8 cellular contexts compared by ENCODE assay signal in genomic region chr4:39698424-39699009, GRCh38. TPM values are rescaled to one million over a fixed set of nuclear protein-coding genes. Genes with fewer than 3 reads are reported as not detected.
DNase-seq lines count a peak whose midpoint lies in the region; ATAC-seq, FAIRE-seq and TF ChIP-seq lines count a peak whose summit lies in the region.

No MANE protein-coding gene starts in this region.

- H3K4me1 ChIP-seq in CD8-positive, alpha-beta T cell (ENCODE audit: insufficient read depth, low read length): peaks cover 39% of the 10 kb centered on the region
- H3K4me1 ChIP-seq in lower lobe of right lung: peaks cover 39% of the 10 kb centered on the region

- H3K9me3 ChIP-seq in CD8-positive, alpha-beta T cell (ENCODE audit: low read length): no peaks in the 10 kb centered on the region
- H3K9me3 ChIP-seq in T-helper 17 cell (ENCODE audit: control insufficient read depth, low read length, poor library complexity, severe bottlenecking) (no peaks in the 10 kb centered on the region), lower lobe of right lung (no peaks in the 10 kb centered on the region)

- no peak for FAIRE-seq in HTR-8/SVneo (lab: Jason Lieb, UNC)

- no peaks in the 10 kb centered on the region for H3K27me3 ChIP-seq in CD8-positive, alpha-beta T cell (ENCODE audit: insufficient read depth, low read length)
- no peaks in the 10 kb centered on the region for H3K27me3 ChIP-seq in dorsolateral prefrontal cortex
- H3K27me3 ChIP-seq in lower lobe of right lung (ENCODE audit: low read depth): no peaks in the 10 kb centered on the region

- peaks cover 44% of the 10 kb centered on the region for H3K4me1 Mint-ChIP-seq in CD8-positive, alpha-beta T cell (ENCODE audit: low read depth)
- H3K4me1 Mint-ChIP-seq in T-helper 17 cell: peaks cover 29% of the 10 kb centered on the region

- peak overlapping the region; percentile 99 for H3K27ac Mint-ChIP-seq in CD8-positive, alpha-beta T cell
- peak overlapping the region; percentile 98 for H3K27ac Mint-ChIP-seq in T-helper 17 cell

- peak overlapping the region; percentile 97 for H3K4me3 ChIP-seq in CD8-positive, alpha-beta T cell (ENCODE audit: low read depth, low read length)
- H3K4me3 ChIP-seq in dorsolateral prefrontal cortex (peak overlapping the region; percentile 66 to 98 (median 89)), lower lobe of right lung (peak overlapping the region; percentile 90)

- peaks cover 19% of the 10 kb centered on the region for H3K36me3 Mint-ChIP-seq in CD8-positive, alpha-beta T cell
- peaks cover 2% of the 10 kb centered on the region for H3K36me3 Mint-ChIP-seq in T-helper 17 cell (ENCODE audit: low read depth)

- peak overlapping the region; percentile 85 for H3K27ac ChIP-seq in CD8-positive, alpha-beta T cell (ENCODE audit: low read depth, low read length)
- H3K27ac ChIP-seq in dorsolateral prefrontal cortex (peak overlapping the region; percentile 66 to 99 (median 94)), lower lobe of right lung (peak overlapping the region; percentile 94)

- CTCF ChIA-PET in CD8-positive, alpha-beta T cell (lab: Charles Lee): interaction anchor here (1.0 to 1.7 kb wide), 5 partner anchors 31 to 282 kb away, joined by 4 to 5 read pairs (median 4); no protein-coding TSS in a partner anchor

- ATAC-seq in CD8-positive, alpha-beta T cell: peak; percentile 26
- ATAC-seq in GM21360 (IDR thresholded peaks at IDR 0.05; ENCODE audit: unreplicated experiment) (peak; percentile 23), T-helper 17 cell (peak; percentile 21), lower lobe of right lung (peak; percentile 62 to 65)

- peak overlapping the region; percentile 99 for H3K4me3 Mint-ChIP-seq in CD8-positive, alpha-beta T cell
- H3K4me3 Mint-ChIP-seq in T-helper 17 cell: peak overlapping the region; percentile 100

- H3K36me3 ChIP-seq in CD8-positive, alpha-beta T cell (ENCODE audit: insufficient read depth, low read length): no peaks in the 10 kb centered on the region
- H3K36me3 ChIP-seq in lower lobe of right lung: peaks cover 12% of the 10 kb centered on the region

- POLR2A ChIA-PET in CD8-positive, alpha-beta T cell (lab: Charles Lee): interaction anchor here (0.6 to 1.9 kb wide), 8 partner anchors 56 to 1083 kb away, joined by 3 to 16 read pairs (median 4); partner anchors contain the start of genes LIAS, RFC1, RPL9 and SMIM14

- no peaks in the 10 kb centered on the region for H3K9me3 Mint-ChIP-seq in CD8-positive, alpha-beta T cell

- no peaks in the 10 kb centered on the region for H3K27me3 Mint-ChIP-seq in CD8-positive, alpha-beta T cell (ENCODE audit: low read depth)
- H3K27me3 Mint-ChIP-seq in T-helper 17 cell: no peaks in the 10 kb centered on the region

- DNase-seq in CD8-positive, alpha-beta T cell: peak in 4 of 7 experiments; percentile 21 to 50 (median 34)
- peak; percentile 42 for DNase-seq in HTR-8/SVneo (ENCODE audit: insufficient read length, low spot score)
- DNase-seq in T-helper 17 cell: peak in 2 of 3 donors; percentile 13 to 34
- DNase-seq in dorsolateral prefrontal cortex: peak; percentile 22 to 73 (median 50)
- peak; percentile 62 for DNase-seq in lower lobe of right lung
- peak; percentile 24 for DNase-seq in stimulated activated CD8-positive, alpha-beta memory T cell treated with anti-CD3 and anti-CD28 coated beads, Interleukin-12 subunit alpha, Interleukin-12 subunit beta, amount 100 ng/mL, for 4 hours (ENCODE audit: low read depth)
- no peak for DNase-seq in stimulated activated naive CD4-positive, alpha-beta T cell treated with Interleukin-2 at 50 U/mL for 16 hours (lab: John Stamatoyannopoulos, UW)

- no peak for TF ChIP-seq CTCF in CD8-positive, alpha-beta T cell (IDR thresholded peaks at IDR 0.05)
- TF ChIP-seq CTCF in dorsolateral prefrontal cortex (IDR thresholded peaks at IDR 0.05 in 54 of 56, conservative IDR thresholded peaks at IDR 0.05 in 2 of 56; ENCODE audit: low read depth in 1 of 56, partially characterized antibody in 56 of 56): peak in 1 of 56 donors; percentile 3
- TF ChIP-seq CTCF in lower lobe of right lung (IDR thresholded peaks at IDR 0.05): no peak

- intact Hi-C loops in CD8-positive, alpha-beta T cell (cut with DNase I, micrococcal nuclease): loop anchor here (1.0 to 10.0 kb wide), 11 partner anchors 18 to 626 kb away; partner anchors contain the start of genes LIAS (in 2 of the 2), RPL9 (in 2 of the 2), SMIM14 (in 2 of the 2) and WDR19 (in 2 of the 2)
- intact Hi-C loops in dorsolateral prefrontal cortex (cut with DNase I) (loop anchor here (1.0 to 10.0 kb wide), 8 partner anchors 60 to 514 kb away; partner anchors contain the start of genes N4BP2 (in 2 of the 2), UGDH (in 2 of the 2), PDS5A (in 1 of the 2) and SMIM14 (in 1 of the 2)), lower lobe of right lung (cut with DNase I) (loop anchor here (10.0 kb wide), 1 partner anchor 276 kb away; the partner anchor contains the start of gene PDS5A)

RNA-seq across cellular contexts. Expression of gene UBE2K, which starts 0.6 kb away (rescaled TPM):
- total RNA-seq in CD8-positive, alpha-beta T cell: 10 to 100 TPM; 33.1 to 35.8 TPM
- total RNA-seq in T-helper 17 cell: 10 to 100 TPM; 43.4 to 49.8 TPM
- 100 to 1,000 TPM in 27 of 120 experiments, 10 to 100 TPM in 93; 44.7 to 140 (median 90.1) TPM for total RNA-seq in dorsolateral prefrontal cortex
- total RNA-seq in lower lobe of right lung: 54.3 TPM

RNA-seq across cellular contexts. Expression of gene SMIM14, which starts 59.9 kb away (rescaled TPM):
- 1 to 10 TPM; 1.4 TPM for total RNA-seq in CD8-positive, alpha-beta T cell
- total RNA-seq in T-helper 17 cell: 1 to 10 TPM; 8.3 to 9.3 TPM
- total RNA-seq in dorsolateral prefrontal cortex: 10 to 100 TPM; 22.3 to 73.2 (median 50.5) TPM
- total RNA-seq in lower lobe of right lung: 61.2 TPM
